In genomic region chr2:70583091-70583490, GRCh38 we compare ENCODE assay signal across 28 cellular contexts.
"Had no signal": no experiment of that assay in that cellular context is flagged by ENCODE, and none has a peak within 500 bp of the region (broad histone marks: within the 10 kb centered on the region; RNA-seq: fewer than 3 reads in every experiment).

No MANE protein-coding gene starts in this region.

- H3K4me3 Mint-ChIP-seq: stimulated activated effector memory CD8-positive, alpha-beta T cell treated with anti-CD3 and anti-CD28 coated beads, Interleukin-12 subunit alpha, Interleukin-12 subunit beta, amount 100 ng/mL, for 72 hours; stimulated activated memory B cell treated with anti-CD40 and anti-IgM and Interleukin-4, amounts not matched to agents 10 μg/mL and 1 μg/mL and 100 μg/mL, for 72 hours; stimulated activated naive B cell treated with anti-CD40 and anti-IgM and Interleukin-4, amounts not matched to agents 10 μg/mL and 1 μg/mL and 100 μg/mL, for 72 hours; stimulated activated naive CD8-positive, alpha-beta T cell treated with anti-CD3 and anti-CD28 coated beads, Interleukin-15, amount 100 ng/mL, for 72 hours; stimulated activated naive CD8-positive, alpha-beta T cell treated with anti-CD3 and anti-CD28 coated beads, Interleukin-15, Interleukin-2, amounts not matched to agents 100 ng/mL and 50 ng/mL, for 24 hours; type B pancreatic cell had no signal

- H3K4me1 ChIP-seq: stomach, suprapubic skin, testis, thyroid gland, tibial artery, tibial nerve, transverse colon, upper lobe of left lung, upper lobe of right lung, uterus, vagina had no signal

- H3K4me3 ChIP-seq: stomach, suprapubic skin, testis, thoracic aorta, thyroid gland, tibial artery, tibial nerve, transverse colon, upper lobe of left lung, upper lobe of right lung, uterus, vagina had no signal

- H3K27me3 ChIP-seq: testis, thyroid gland, tibial artery, tibial nerve, transverse colon, upper lobe of left lung, uterus, vagina had no signal

- H3K27me3 Mint-ChIP-seq: stimulated activated naive CD8-positive, alpha-beta T cell treated with anti-CD3 and anti-CD28 coated beads, Interleukin-15, amount 100 ng/mL, for 72 hours had no signal

- H3K4me1 Mint-ChIP-seq: stimulated activated memory B cell treated with anti-CD40 and anti-IgM and Interleukin-4, amounts not matched to agents 10 μg/mL and 1 μg/mL and 100 μg/mL, for 72 hours had no signal

- H3K36me3 Mint-ChIP-seq: stimulated activated effector memory CD8-positive, alpha-beta T cell treated with anti-CD3 and anti-CD28 coated beads, Interleukin-12 subunit alpha, Interleukin-12 subunit beta, amount 100 ng/mL, for 72 hours; stimulated activated memory B cell treated with anti-CD40 and anti-IgM and Interleukin-4, amounts not matched to agents 10 μg/mL and 1 μg/mL and 100 μg/mL, for 72 hours; stimulated activated naive B cell treated with anti-CD40 and anti-IgM and Interleukin-4, amounts not matched to agents 10 μg/mL and 1 μg/mL and 100 μg/mL, for 72 hours; type B pancreatic cell had no signal

- ATAC-seq: stimulated activated effector memory CD8-positive, alpha-beta T cell treated with anti-CD3 and anti-CD28 coated beads, Interleukin-12 subunit alpha, Interleukin-12 subunit beta, amount 100 ng/mL, for 72 hours; stimulated activated memory B cell treated with anti-CD40 and anti-IgM and Interleukin-4, amounts not matched to agents 10 μg/mL and 1 μg/mL and 100 μg/mL, for 72 hours; stimulated activated naive B cell treated with anti-CD40 and anti-IgM and Interleukin-4, amounts not matched to agents 10 μg/mL and 1 μg/mL and 100 μg/mL, for 72 hours; stimulated activated naive CD8-positive, alpha-beta T cell treated with anti-CD3 and anti-CD28 coated beads, Interleukin-15, amount 100 ng/mL, for 72 hours; stimulated activated naive CD8-positive, alpha-beta T cell treated with anti-CD3 and anti-CD28 coated beads, Interleukin-15, Interleukin-2, amounts not matched to agents 100 U/mL and 50 U/mL, for 24 hours; upper lobe of right lung had no signal

- H3K27ac Mint-ChIP-seq: stimulated activated effector memory CD8-positive, alpha-beta T cell treated with anti-CD3 and anti-CD28 coated beads, Interleukin-12 subunit alpha, Interleukin-12 subunit beta, amount 100 ng/mL, for 72 hours; stimulated activated memory B cell treated with anti-CD40 and anti-IgM and Interleukin-4, amounts not matched to agents 10 μg/mL and 1 μg/mL and 100 μg/mL, for 72 hours; stimulated activated naive B cell treated with anti-CD40 and anti-IgM and Interleukin-4, amounts not matched to agents 10 μg/mL and 1 μg/mL and 100 μg/mL, for 72 hours; stimulated activated naive CD8-positive, alpha-beta T cell treated with anti-CD3 and anti-CD28 coated beads, Interleukin-15, amount 100 ng/mL, for 72 hours; stimulated activated naive CD8-positive, alpha-beta T cell treated with anti-CD3 and anti-CD28 coated beads, Interleukin-15, Interleukin-2, amounts not matched to agents 100 ng/mL and 50 ng/mL, for 24 hours; type B pancreatic cell had no signal

- H3K9me3 ChIP-seq: stomach, suprapubic skin, testis, thoracic aorta, thyroid gland, tibial artery, tibial nerve, transverse colon, upper lobe of left lung, upper lobe of right lung, uterus, vagina had no signal

- H3K9me3 Mint-ChIP-seq: stimulated activated effector memory CD8-positive, alpha-beta T cell treated with anti-CD3 and anti-CD28 coated beads, Interleukin-12 subunit alpha, Interleukin-12 subunit beta, amount 100 ng/mL, for 72 hours; stimulated activated memory B cell treated with anti-CD40 and anti-IgM and Interleukin-4, amounts not matched to agents 10 μg/mL and 1 μg/mL and 100 μg/mL, for 72 hours; stimulated activated naive B cell treated with anti-CD40 and anti-IgM and Interleukin-4, amounts not matched to agents 10 μg/mL and 1 μg/mL and 100 μg/mL, for 72 hours; stimulated activated naive CD8-positive, alpha-beta T cell treated with anti-CD3 and anti-CD28 coated beads, Interleukin-15, amount 100 ng/mL, for 72 hours; stimulated activated naive CD8-positive, alpha-beta T cell treated with anti-CD3 and anti-CD28 coated beads, Interleukin-15, Interleukin-2, amounts not matched to agents 100 ng/mL and 50 ng/mL, for 24 hours; type B pancreatic cell had no signal

- H3K36me3 ChIP-seq: stomach, suprapubic skin, thoracic aorta, thyroid gland, tibial artery, tibial nerve, transverse colon, upper lobe of left lung, upper lobe of right lung, uterus, vagina had no signal

- H3K27ac ChIP-seq: stomach, suprapubic skin, testis, thoracic aorta, thyroid gland, tibial artery, tibial nerve, transverse colon, upper lobe of left lung, upper lobe of right lung, uterus, vagina had no signal

- DNase-seq: stimulated activated CD4-positive, alpha-beta T cell treated with anti-CD3 and anti-CD28 coated beads, Interleukin-2, amount 100 ng/mL, for 48 hours; stimulated activated CD4-positive, alpha-beta T cell treated with anti-CD3 and anti-CD28 coated beads, Interleukin-4, amount 100 ng/mL, for 1 hour; stimulated activated CD4-positive, alpha-beta T cell treated with anti-CD3 and anti-CD28 coated beads, Interleukin-4, amount 100 ng/mL, for 24 hours; stimulated activated CD4-positive, alpha-beta T cell treated with anti-CD3 and anti-CD28 coated beads, Interleukin-4, amount 100 ng/mL, for 4 hours; stimulated activated CD8-positive, alpha-beta memory T cell treated with anti-CD3 and anti-CD28 coated beads, Interleukin-4, amount 100 ng/mL, for 48 hours; stimulated activated naive B cell treated with anti-CD40 and anti-IgM and Interleukin-4, amounts not matched to agents 10 μg/mL and 1 μg/mL and 100 μg/mL, for 72 hours; stimulated activated naive CD4-positive, alpha-beta T cell; stimulated activated naive CD4-positive, alpha-beta T cell treated with Interleukin-2 at 50 U/mL for 16 hours; stimulated activated naive CD8-positive, alpha-beta T cell treated with anti-CD3 and anti-CD28 coated beads, Interleukin-15, amount 100 ng/mL, for 72 hours; stimulated activated naive CD8-positive, alpha-beta T cell treated with anti-CD3 and anti-CD28 coated beads, Interleukin-15, Interleukin-2, amounts not matched to agents 100 U/mL and 50 U/mL, for 24 hours; stomach; substantia nigra; testis; thyroid gland; tibial artery; transverse colon; trophoblast cell; upper lobe of left lung; upper lobe of right lung; uterus had no signal
